In the genomic region with DNA sequence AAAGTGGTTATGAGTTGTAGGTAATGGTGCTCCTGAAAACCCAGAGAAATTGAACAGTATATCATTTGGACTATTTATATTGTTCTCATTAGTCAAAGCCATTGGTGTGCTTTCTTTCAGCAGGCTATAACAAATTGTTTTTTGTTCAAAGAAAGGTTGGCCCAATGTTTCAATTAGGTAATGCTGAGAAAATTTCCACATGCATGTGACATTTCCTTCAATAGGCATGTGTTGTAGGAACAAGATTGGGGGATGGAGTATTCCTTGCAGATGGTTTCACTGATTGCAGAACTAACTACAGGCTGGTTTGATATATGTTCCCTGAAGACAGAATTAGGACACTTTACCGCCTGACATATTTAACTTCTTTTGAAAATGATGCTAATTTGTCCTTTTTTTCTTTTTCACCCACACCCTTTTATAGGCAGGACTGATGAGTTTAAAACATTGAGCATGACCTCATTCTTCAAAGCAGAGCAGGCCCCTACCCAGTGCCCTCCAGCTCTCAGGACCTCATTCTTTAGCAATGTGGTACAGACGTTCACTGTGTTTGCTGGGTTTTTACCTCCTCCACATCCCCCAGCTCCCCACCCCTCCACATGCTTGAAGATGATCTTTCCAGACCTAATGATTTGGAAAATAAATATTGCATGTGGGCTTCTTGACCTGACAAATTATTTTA, we compare ENCODE assay signal across 16 cellular contexts.
DNase-seq lines count a peak whose midpoint lies in the region; TF ChIP-seq lines count a peak whose summit lies in the region.
"Had no signal": no experiment of that assay in that cellular context is flagged by ENCODE, and none has a peak within 500 bp of the region (broad histone marks: within the 10 kb centered on the region; RNA-seq: fewer than 3 reads in every experiment).

No MANE protein-coding gene starts in this region.

- intact Hi-C loops in ascending aorta (cut with DNase I), result no loop called here

- H3K36me3 ChIP-seq in ascending aorta, result peaks cover 2 to 12% of the 10 kb centered on the region in 2 donors

- peak overlapping the region; percentile 79 for H3K27ac Mint-ChIP-seq in progenitor cell of endocrine pancreas
- H3K27ac Mint-ChIP-seq: B cell; CD4-positive, CD25-positive, alpha-beta regulatory T cell; GM23338 had no signal

- no peak for TF ChIP-seq CTCF in ascending aorta (IDR thresholded peaks at IDR 0.05)
- no peak for TF ChIP-seq CTCF in progenitor cell of endocrine pancreas (IDR thresholded peaks at IDR 0.05; ENCODE audit: unreplicated experiment)

- H3K27me3 ChIP-seq in ascending aorta, result no peaks in the 10 kb centered on the region

- H3K27ac ChIP-seq in ascending aorta, result peak overlapping the region; percentile 20 to 47

- DNase-seq in ascending aorta (ENCODE audit: low spot score in 2 of 2), result no peak
- DNase-seq in islet precursor cell, result peak; percentile 80
- DNase-seq in progenitor cell of endocrine pancreas (ENCODE audit: low spot score, unreplicated experiment), result no peak
- DNase-seq in NCI-H2171 (lab: John Stamatoyannopoulos, UW), result no peak
- DNase-seq in NCI-H345 treated with DMSO at 0.1 percent for 48 hours (lab: John Stamatoyannopoulos, UW; ENCODE audit: unreplicated experiment), result no peak
- no peak for DNase-seq in NCI-H1417 (lab: John Stamatoyannopoulos, UW)
- DNase-seq in superior temporal gyrus (ENCODE audit: extremely low spot score), result no peak
- DNase-seq: CD4-positive, CD25-positive, alpha-beta regulatory T cell; KG1; NCI-H1436; NCI-H2029 treated with DMSO at 0.1 percent for 48 hours; NCI-H524; Right ventricle myocardium superior; SK-N-SH had no signal

- H3K4me3 Mint-ChIP-seq in progenitor cell of endocrine pancreas (ENCODE audit: low read depth), result no peak overlapping the region
- H3K4me3 Mint-ChIP-seq: B cell; CD4-positive, CD25-positive, alpha-beta regulatory T cell; GM23338 had no signal

- no peak overlapping the region for H3K4me3 ChIP-seq in ascending aorta
- H3K4me3 ChIP-seq: GM23338 had no signal

- no peaks in the 10 kb centered on the region for H3K36me3 Mint-ChIP-seq in progenitor cell of endocrine pancreas (ENCODE audit: insufficient read depth)
- H3K36me3 Mint-ChIP-seq: CD4-positive, CD25-positive, alpha-beta regulatory T cell had no signal

- H3K4me1 ChIP-seq in ascending aorta, result no peaks in the 10 kb centered on the region

- no peaks in the 10 kb centered on the region for H3K9me3 ChIP-seq in ascending aorta
- H3K9me3 ChIP-seq: SK-N-SH had no signal

- no peaks in the 10 kb centered on the region for H3K27me3 Mint-ChIP-seq in progenitor cell of endocrine pancreas
- H3K27me3 Mint-ChIP-seq: B cell; CD4-positive, CD25-positive, alpha-beta regulatory T cell had no signal

- peaks cover 6% of the 10 kb centered on the region for H3K4me1 Mint-ChIP-seq in progenitor cell of endocrine pancreas (ENCODE audit: low read depth)
- H3K4me1 Mint-ChIP-seq: CD4-positive, CD25-positive, alpha-beta regulatory T cell had no signal

- peaks cover 4% of the 10 kb centered on the region for H3K9me3 Mint-ChIP-seq in progenitor cell of endocrine pancreas (ENCODE audit: low read depth)
- H3K9me3 Mint-ChIP-seq: GM23338 had no signal
